Comparison of ENCODE assay signal across 1 cellular context in genomic region chr17:72937687-72938086, GRCh38.
TF ChIP-seq lines count a peak whose summit lies in the region.

No MANE protein-coding gene starts in this region.

TF ChIP-seq in HepG2, 621 proteins besides CTCF, POLR2A, EP300 and RAD21 (continued from another document):
- TF ChIP-seq ZNF142 (CRISPR knock-in tag; IDR thresholded peaks at IDR 0.05): no peak
- TF ChIP-seq RERE (CRISPR knock-in tag; IDR thresholded peaks at IDR 0.05; ENCODE audit: low read depth): no peak
- no peak for TF ChIP-seq SP2 (CRISPR knock-in tag; IDR thresholded peaks at IDR 0.05)
- no peak for TF ChIP-seq PPARG (CRISPR knock-in tag; conservative IDR thresholded peaks at IDR 0.05)
- TF ChIP-seq NR2F2 (IDR thresholded peaks at IDR 0.05; ENCODE audit: borderline replicate concordance, low read depth): no peak
- TF ChIP-seq ZNF414 (CRISPR knock-in tag; IDR thresholded peaks at IDR 0.05): no peak
- TF ChIP-seq ZNF556 (CRISPR knock-in tag; IDR thresholded peaks at IDR 0.05; ENCODE audit: borderline replicate concordance): no peak
- TF ChIP-seq ZNF510 (CRISPR knock-in tag; IDR thresholded peaks at IDR 0.05; ENCODE audit: low read depth): no peak
- TF ChIP-seq ZBTB46 (CRISPR knock-in tag; IDR thresholded peaks at IDR 0.05; ENCODE audit: borderline replicate concordance): no peak
- no peak for TF ChIP-seq ZNF747 (CRISPR knock-in tag; IDR thresholded peaks at IDR 0.05; ENCODE audit: borderline replicate concordance)
- TF ChIP-seq TGIF2 (CRISPR knock-in tag; IDR thresholded peaks at IDR 0.05): no peak
- no peak for TF ChIP-seq SP1 (IDR thresholded peaks at IDR 0.05)
- TF ChIP-seq SP1 (CRISPR knock-in tag; IDR thresholded peaks at IDR 0.05): no peak
